Comparison of ENCODE assay signal across 10 cellular contexts in genomic region chr6:105492706-105493673, GRCh38.
DNase-seq lines count a peak whose midpoint lies in the region; ATAC-seq, FAIRE-seq and TF ChIP-seq lines count a peak whose summit lies in the region.
"Had no signal": no experiment of that assay in that cellular context is flagged by ENCODE, and none has a peak within 500 bp of the region (broad histone marks: within the 10 kb centered on the region; RNA-seq: fewer than 3 reads in every experiment).

No MANE protein-coding gene starts in this region.

- no peak for FAIRE-seq in kidney (lab: Jason Lieb, UNC)

- H3K9ac ChIP-seq in kidney (ENCODE audit: low read length in 2 of 2): no peak overlapping the region

- H3K9me3 ChIP-seq in kidney (ENCODE audit: control insufficient read depth in 1 of 2, low read length in 2 of 2): no peaks in the 10 kb centered on the region
- H3K9me3 ChIP-seq: colonic mucosa had no signal

- ATAC-seq in GM18867 (IDR thresholded peaks at IDR 0.05; ENCODE audit: unreplicated experiment): peak; percentile 76
- ATAC-seq in GM21723 (IDR thresholded peaks at IDR 0.05; ENCODE audit: unreplicated experiment): peak; percentile 79
- ATAC-seq in HG03571 (IDR thresholded peaks at IDR 0.05; ENCODE audit: unreplicated experiment): peak; percentile 77
- ATAC-seq in left colon: peak; percentile 40

- H3K36me3 ChIP-seq in H7 (replicated peaks; ENCODE audit: control insufficient read depth, insufficient read depth, low read length) (no peaks in the 10 kb centered on the region), kidney (ENCODE audit: control insufficient read depth in 1 of 2, insufficient read depth in 2 of 2, low read length in 2 of 2) (no peaks in the 10 kb centered on the region)
- H3K36me3 ChIP-seq: colonic mucosa had no signal

- peak overlapping the region in 1 of 2 donors; percentile 30 for H3K27ac ChIP-seq in kidney (ENCODE audit: low read depth in 2 of 2, low read length in 2 of 2)
- H3K27ac ChIP-seq: colonic mucosa had no signal

- TF ChIP-seq CTCF in kidney (IDR thresholded peaks at IDR 0.05; ENCODE audit: borderline replicate concordance, extremely low read depth, insufficient read depth): no peak

- H3K4me3 ChIP-seq in H7 (ENCODE audit: insufficient read depth, low read depth, low read length) (no peak overlapping the region), kidney (ENCODE audit: low read length in 2 of 2) (no peak overlapping the region)
- H3K4me3 ChIP-seq: colonic mucosa had no signal

- intact Hi-C loops in left colon (cut with DNase I, micrococcal nuclease) (no loop called here), kidney (cut with DNase I) (no loop called here), posterior cingulate gyrus (cut with DNase I) (loop anchor here (10.0 kb wide), 1 partner anchor 102 kb away; no protein-coding TSS in a partner anchor)

- peaks cover 0 to 6% of the 10 kb centered on the region in 2 donors for H3K4me1 ChIP-seq in kidney (ENCODE audit: control insufficient read depth in 1 of 2, insufficient read depth in 1 of 2, low read depth in 1 of 2, low read length in 2 of 2)
- H3K4me1 ChIP-seq: colonic mucosa had no signal

- no peaks in the 10 kb centered on the region for H3K27me3 ChIP-seq in H7 (ENCODE audit: control insufficient read depth, insufficient read depth, low read length)
- H3K27me3 ChIP-seq: colonic mucosa had no signal

- DNase-seq in left colon (no peak), H7 (no peak), kidney (no peak), posterior cingulate gyrus (no peak)
- no peak for DNase-seq in activated CD4-positive, alpha-beta T cell treated with anti-CD3 and anti-CD28 coated beads, Interleukin-2, amount 50 U/mL, for 4 hours
- DNase-seq: colonic mucosa, NCI-H1436 treated with DMSO at 0.1 percent for 48 hours had no signal
